20 cellular contexts compared by ENCODE assay signal in genomic region chr4:101221294-101221693, GRCh38.
"Had no signal": no experiment of that assay in that cellular context is flagged by ENCODE, and none has a peak within 500 bp of the region (broad histone marks: within the 10 kb centered on the region; RNA-seq: fewer than 3 reads in every experiment).

No MANE protein-coding gene starts in this region.

- H3K4me1 ChIP-seq: prostate gland had no signal

- H3K9me3 ChIP-seq: body of pancreas, heart left ventricle, ovary, prostate gland, right atrium auricular region, tibial artery had no signal

- ATAC-seq: activated T-helper 17 cell treated with anti-CD3 and anti-CD28 coated beads, Interleukin-2, amount 50 U/mL, for 72 hours; body of pancreas; heart left ventricle; left ventricle myocardium superior; natural killer cell; WTC11 had no signal

- DNase-seq: activated CD8-positive, alpha-beta memory T cell treated with anti-CD3 and anti-CD28 coated beads for 24 hours; activated CD8-positive, alpha-beta memory T cell treated with anti-CD3 and anti-CD28 coated beads, Interleukin-2, amount 50 U/mL, for 4 hours; activated naive CD4-positive, alpha-beta T cell; activated T-cell treated with anti-CD3 and anti-CD28 coated beads, Interleukin-2, amount 50 U/mL, for 24 hours; amniotic stem cell; body of pancreas; effector CD8-positive, alpha-beta T cell; heart left ventricle; left ventricle myocardium superior; mammary epithelial cell; natural killer cell; ovary; stimulated activated CD4-positive, alpha-beta T cell treated with anti-CD3 and anti-CD28 coated beads, Interleukin-1b, Interleukin-23, amount 100 ng/mL, for 48 hours; T-helper 1 cell; tibial artery had no signal

- H3K27me3 ChIP-seq: body of pancreas, cardiac muscle cell, heart left ventricle, ovary, right atrium auricular region, tibial artery had no signal

- H3K27ac ChIP-seq: body of pancreas, cardiac muscle cell, heart left ventricle, ovary, prostate gland, right atrium auricular region, tibial artery had no signal

- H3K4me3 ChIP-seq: body of pancreas, cardiac muscle cell, heart left ventricle, ovary, prostate gland, right atrium auricular region, tibial artery had no signal

- H3K36me3 ChIP-seq: cardiac muscle cell, heart left ventricle, ovary, prostate gland, right atrium auricular region, tibial artery had no signal
